1 cellular context compared by ENCODE assay signal in genomic region chr7:129774359-129774758, GRCh38.
TF ChIP-seq lines count a peak whose summit lies in the region.

No MANE protein-coding gene starts in this region.

TF ChIP-seq in SK-N-SH treated with all-trans-retinoic acid at 6 μM for 48 hours, 23 proteins besides CTCF, POLR2A, EP300 and RAD21 (continued from another document):
- TF ChIP-seq, protein P1, sequence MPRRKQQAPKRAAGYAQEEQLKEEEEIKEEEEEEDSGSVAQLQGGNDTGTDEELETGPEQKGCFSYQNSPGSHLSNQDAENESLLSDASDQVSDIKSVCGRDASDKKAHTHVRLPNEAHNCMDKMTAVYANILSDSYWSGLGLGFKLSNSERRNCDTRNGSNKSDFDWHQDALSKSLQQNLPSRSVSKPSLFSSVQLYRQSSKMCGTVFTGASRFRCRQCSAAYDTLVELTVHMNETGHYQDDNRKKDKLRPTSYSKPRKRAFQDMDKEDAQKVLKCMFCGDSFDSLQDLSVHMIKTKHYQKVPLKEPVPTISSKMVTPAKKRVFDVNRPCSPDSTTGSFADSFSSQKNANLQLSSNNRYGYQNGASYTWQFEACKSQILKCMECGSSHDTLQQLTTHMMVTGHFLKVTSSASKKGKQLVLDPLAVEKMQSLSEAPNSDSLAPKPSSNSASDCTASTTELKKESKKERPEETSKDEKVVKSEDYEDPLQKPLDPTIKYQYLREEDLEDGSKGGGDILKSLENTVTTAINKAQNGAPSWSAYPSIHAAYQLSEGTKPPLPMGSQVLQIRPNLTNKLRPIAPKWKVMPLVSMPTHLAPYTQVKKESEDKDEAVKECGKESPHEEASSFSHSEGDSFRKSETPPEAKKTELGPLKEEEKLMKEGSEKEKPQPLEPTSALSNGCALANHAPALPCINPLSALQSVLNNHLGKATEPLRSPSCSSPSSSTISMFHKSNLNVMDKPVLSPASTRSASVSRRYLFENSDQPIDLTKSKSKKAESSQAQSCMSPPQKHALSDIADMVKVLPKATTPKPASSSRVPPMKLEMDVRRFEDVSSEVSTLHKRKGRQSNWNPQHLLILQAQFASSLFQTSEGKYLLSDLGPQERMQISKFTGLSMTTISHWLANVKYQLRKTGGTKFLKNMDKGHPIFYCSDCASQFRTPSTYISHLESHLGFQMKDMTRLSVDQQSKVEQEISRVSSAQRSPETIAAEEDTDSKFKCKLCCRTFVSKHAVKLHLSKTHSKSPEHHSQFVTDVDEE (CRISPR knock-in tag; IDR thresholded peaks at IDR 0.05): no peak
